In the genomic region with DNA sequence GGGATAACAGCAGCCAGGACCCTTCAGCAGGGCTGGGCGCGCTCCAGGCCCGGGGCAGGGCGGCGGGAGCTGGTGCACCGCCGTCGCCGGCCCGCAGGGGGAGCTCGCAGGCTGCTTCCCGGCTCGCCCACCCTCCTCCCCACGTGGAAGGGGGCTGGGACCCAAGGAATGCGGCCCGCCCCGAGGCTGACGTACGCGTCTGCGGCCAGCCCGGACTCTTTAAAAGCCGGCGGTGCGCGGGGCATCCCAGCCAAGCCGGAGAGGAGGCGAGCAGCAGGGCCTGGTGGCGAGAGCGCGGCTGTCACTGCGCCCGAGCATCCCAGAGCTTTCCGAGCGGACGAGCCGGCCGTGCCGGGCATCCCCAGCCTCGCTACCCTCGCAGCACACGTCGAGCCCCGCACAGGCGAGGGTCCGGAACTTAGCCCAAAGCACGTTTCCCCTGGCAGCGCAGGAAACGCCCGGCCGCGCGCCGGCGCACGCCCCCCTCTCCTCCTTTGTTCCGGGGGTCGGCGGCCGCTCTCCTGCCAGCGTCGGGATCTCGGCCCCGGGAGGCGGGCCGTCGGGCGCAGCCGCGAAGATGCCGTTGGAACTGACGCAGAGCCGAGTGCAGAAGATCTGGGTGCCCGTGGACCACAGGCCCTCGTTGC, we compare ENCODE assay signal across 1 cellular context.
TF ChIP-seq lines count a peak whose summit lies in the region.

A gene (plus strand): TSS at position 249 of the 647 bp plus-strand sequence. CDS start 329 bp downstream, at position 578.

TF ChIP-seq in HepG2, 621 proteins besides CTCF, POLR2A, EP300 and RAD21 (continued from another document and continues in another):
- TF ChIP-seq, protein P1, sequence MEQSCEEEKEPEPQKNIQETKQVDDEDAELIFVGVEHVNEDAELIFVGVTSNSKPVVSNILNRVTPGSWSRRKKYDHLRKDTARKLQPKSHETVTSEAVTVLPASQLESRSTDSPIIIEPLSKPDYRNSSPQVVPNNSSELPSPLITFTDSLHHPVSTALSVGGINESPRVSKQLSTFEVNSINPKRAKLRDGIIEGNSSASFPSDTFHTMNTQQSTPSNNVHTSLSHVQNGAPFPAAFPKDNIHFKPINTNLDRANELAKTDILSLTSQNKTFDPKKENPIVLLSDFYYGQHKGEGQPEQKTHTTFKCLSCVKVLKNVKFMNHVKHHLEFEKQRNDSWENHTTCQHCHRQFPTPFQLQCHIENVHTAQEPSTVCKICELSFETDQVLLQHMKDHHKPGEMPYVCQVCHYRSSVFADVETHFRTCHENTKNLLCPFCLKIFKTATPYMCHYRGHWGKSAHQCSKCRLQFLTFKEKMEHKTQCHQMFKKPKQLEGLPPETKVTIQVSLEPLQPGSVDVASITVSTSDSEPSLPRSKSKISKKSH (CRISPR knock-in tag; IDR thresholded peaks at IDR 0.05; ENCODE audit: borderline replicate concordance) = peak; percentile 89
- TF ChIP-seq HNRNPK (IDR thresholded peaks at IDR 0.05; ENCODE audit: low read depth, low read length, poor library complexity, severe bottlenecking) (peak; percentile 56), SRSF1 (optimal IDR thresholded peaks at IDR 0.05; ENCODE audit: low read depth, low read length) (peak; percentile 77), ZNF547 (CRISPR knock-in tag; IDR thresholded peaks at IDR 0.05) (peak; percentile 94; the same call in 1 of the 2 replicates), FOXA1 (IDR thresholded peaks at IDR 0.05) (no peak), FOXA1 (CRISPR knock-in tag; IDR thresholded peaks at IDR 0.05) (no peak), NR2C2 (CRISPR knock-in tag; IDR thresholded peaks at IDR 0.05; ENCODE audit: borderline replicate concordance) (no peak), ZFP36L1 (CRISPR knock-in tag; IDR thresholded peaks at IDR 0.05) (peak; percentile 94), ZFY (CRISPR knock-in tag; IDR thresholded peaks at IDR 0.05) (peak; percentile 32; the same call in 1 of the 2 replicates), SSRP1 (CRISPR knock-in tag; IDR thresholded peaks at IDR 0.05) (no peak), ZNF616 (CRISPR knock-in tag; IDR thresholded peaks at IDR 0.05; ENCODE audit: low read depth) (peak; percentile 69), ZNF251 (CRISPR knock-in tag; IDR thresholded peaks at IDR 0.05) (no peak), PRMT3 (CRISPR knock-in tag; IDR thresholded peaks at IDR 0.05; ENCODE audit: borderline replicate concordance, low read depth) (no peak; the same call in 1 of the 2 replicates), HOXA3 (CRISPR knock-in tag; IDR thresholded peaks at IDR 0.05) (peak; percentile 71), CEBPB (IDR thresholded peaks at IDR 0.05; ENCODE audit: borderline replicate concordance, low read depth, low read length) (no peak), ARHGAP35 (CRISPR knock-in tag; IDR thresholded peaks at IDR 0.05; ENCODE audit: borderline replicate concordance) (peak; percentile 87; the same call in 1 of the 2 replicates), ZSCAN31 (CRISPR knock-in tag; IDR thresholded peaks at IDR 0.05; ENCODE audit: low read depth) (peak; percentile 3; the same call in 1 of the 2 replicates), ZNF572 (CRISPR knock-in tag; IDR thresholded peaks at IDR 0.05) (0 out of 2 replicates have a peak, but pooled peaks have one; percentile 25), ZNF235 (CRISPR knock-in tag; IDR thresholded peaks at IDR 0.05; ENCODE audit: borderline replicate concordance) (no peak), NR2F2 (IDR thresholded peaks at IDR 0.05; ENCODE audit: borderline replicate concordance, low read depth) (peak; percentile 12; the same call in 1 of the 2 replicates), ZNF749 (CRISPR knock-in tag; IDR thresholded peaks at IDR 0.05; ENCODE audit: borderline replicate concordance) (peak; percentile 96), ZNF672 (CRISPR knock-in tag; IDR thresholded peaks at IDR 0.05) (no peak), MATR3 (CRISPR knock-in tag; IDR thresholded peaks at IDR 0.05) (no peak), TAF1 (CRISPR knock-in tag; IDR thresholded peaks at IDR 0.05) (peak; percentile 60), HNRNPUL1 (IDR thresholded peaks at IDR 0.05; ENCODE audit: low read depth, low read length) (peak; percentile 42; the same call in 1 of the 2 replicates)
- TF ChIP-seq, protein P2, sequence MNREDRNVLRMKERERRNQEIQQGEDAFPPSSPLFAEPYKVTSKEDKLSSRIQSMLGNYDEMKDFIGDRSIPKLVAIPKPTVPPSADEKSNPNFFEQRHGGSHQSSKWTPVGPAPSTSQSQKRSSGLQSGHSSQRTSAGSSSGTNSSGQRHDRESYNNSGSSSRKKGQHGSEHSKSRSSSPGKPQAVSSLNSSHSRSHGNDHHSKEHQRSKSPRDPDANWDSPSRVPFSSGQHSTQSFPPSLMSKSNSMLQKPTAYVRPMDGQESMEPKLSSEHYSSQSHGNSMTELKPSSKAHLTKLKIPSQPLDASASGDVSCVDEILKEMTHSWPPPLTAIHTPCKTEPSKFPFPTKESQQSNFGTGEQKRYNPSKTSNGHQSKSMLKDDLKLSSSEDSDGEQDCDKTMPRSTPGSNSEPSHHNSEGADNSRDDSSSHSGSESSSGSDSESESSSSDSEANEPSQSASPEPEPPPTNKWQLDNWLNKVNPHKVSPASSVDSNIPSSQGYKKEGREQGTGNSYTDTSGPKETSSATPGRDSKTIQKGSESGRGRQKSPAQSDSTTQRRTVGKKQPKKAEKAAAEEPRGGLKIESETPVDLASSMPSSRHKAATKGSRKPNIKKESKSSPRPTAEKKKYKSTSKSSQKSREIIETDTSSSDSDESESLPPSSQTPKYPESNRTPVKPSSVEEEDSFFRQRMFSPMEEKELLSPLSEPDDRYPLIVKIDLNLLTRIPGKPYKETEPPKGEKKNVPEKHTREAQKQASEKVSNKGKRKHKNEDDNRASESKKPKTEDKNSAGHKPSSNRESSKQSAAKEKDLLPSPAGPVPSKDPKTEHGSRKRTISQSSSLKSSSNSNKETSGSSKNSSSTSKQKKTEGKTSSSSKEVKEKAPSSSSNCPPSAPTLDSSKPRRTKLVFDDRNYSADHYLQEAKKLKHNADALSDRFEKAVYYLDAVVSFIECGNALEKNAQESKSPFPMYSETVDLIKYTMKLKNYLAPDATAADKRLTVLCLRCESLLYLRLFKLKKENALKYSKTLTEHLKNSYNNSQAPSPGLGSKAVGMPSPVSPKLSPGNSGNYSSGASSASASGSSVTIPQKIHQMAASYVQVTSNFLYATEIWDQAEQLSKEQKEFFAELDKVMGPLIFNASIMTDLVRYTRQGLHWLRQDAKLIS (CRISPR knock-in tag; IDR thresholded peaks at IDR 0.05) = no peak
- TF ChIP-seq, protein P3, sequence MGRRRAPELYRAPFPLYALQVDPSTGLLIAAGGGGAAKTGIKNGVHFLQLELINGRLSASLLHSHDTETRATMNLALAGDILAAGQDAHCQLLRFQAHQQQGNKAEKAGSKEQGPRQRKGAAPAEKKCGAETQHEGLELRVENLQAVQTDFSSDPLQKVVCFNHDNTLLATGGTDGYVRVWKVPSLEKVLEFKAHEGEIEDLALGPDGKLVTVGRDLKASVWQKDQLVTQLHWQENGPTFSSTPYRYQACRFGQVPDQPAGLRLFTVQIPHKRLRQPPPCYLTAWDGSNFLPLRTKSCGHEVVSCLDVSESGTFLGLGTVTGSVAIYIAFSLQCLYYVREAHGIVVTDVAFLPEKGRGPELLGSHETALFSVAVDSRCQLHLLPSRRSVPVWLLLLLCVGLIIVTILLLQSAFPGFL (CRISPR knock-in tag; IDR thresholded peaks at IDR 0.05) = no peak
- TF ChIP-seq, protein P4, sequence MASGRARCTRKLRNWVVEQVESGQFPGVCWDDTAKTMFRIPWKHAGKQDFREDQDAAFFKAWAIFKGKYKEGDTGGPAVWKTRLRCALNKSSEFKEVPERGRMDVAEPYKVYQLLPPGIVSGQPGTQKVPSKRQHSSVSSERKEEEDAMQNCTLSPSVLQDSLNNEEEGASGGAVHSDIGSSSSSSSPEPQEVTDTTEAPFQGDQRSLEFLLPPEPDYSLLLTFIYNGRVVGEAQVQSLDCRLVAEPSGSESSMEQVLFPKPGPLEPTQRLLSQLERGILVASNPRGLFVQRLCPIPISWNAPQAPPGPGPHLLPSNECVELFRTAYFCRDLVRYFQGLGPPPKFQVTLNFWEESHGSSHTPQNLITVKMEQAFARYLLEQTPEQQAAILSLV (CRISPR knock-in tag; IDR thresholded peaks at IDR 0.05; ENCODE audit: borderline replicate concordance) = peak; percentile 83
- TF ChIP-seq, protein P5, sequence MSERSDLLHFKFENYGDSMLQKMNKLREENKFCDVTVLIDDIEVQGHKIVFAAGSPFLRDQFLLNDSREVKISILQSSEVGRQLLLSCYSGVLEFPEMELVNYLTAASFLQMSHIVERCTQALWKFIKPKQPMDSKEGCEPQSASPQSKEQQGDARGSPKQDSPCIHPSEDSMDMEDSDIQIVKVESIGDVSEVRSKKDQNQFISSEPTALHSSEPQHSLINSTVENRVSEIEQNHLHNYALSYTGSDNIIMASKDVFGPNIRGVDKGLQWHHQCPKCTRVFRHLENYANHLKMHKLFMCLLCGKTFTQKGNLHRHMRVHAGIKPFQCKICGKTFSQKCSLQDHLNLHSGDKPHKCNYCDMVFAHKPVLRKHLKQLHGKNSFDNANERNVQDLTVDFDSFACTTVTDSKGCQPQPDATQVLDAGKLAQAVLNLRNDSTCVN (CRISPR knock-in tag; IDR thresholded peaks at IDR 0.05; ENCODE audit: borderline replicate concordance) = peak; percentile 40; the same call in 1 of the 2 replicates
- TF ChIP-seq, protein P6, sequence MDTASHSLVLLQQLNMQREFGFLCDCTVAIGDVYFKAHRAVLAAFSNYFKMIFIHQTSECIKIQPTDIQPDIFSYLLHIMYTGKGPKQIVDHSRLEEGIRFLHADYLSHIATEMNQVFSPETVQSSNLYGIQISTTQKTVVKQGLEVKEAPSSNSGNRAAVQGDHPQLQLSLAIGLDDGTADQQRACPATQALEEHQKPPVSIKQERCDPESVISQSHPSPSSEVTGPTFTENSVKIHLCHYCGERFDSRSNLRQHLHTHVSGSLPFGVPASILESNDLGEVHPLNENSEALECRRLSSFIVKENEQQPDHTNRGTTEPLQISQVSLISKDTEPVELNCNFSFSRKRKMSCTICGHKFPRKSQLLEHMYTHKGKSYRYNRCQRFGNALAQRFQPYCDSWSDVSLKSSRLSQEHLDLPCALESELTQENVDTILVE (CRISPR knock-in tag; IDR thresholded peaks at IDR 0.05) = peak; percentile 37; the same call in 1 of the 2 replicates
- TF ChIP-seq, protein P7, sequence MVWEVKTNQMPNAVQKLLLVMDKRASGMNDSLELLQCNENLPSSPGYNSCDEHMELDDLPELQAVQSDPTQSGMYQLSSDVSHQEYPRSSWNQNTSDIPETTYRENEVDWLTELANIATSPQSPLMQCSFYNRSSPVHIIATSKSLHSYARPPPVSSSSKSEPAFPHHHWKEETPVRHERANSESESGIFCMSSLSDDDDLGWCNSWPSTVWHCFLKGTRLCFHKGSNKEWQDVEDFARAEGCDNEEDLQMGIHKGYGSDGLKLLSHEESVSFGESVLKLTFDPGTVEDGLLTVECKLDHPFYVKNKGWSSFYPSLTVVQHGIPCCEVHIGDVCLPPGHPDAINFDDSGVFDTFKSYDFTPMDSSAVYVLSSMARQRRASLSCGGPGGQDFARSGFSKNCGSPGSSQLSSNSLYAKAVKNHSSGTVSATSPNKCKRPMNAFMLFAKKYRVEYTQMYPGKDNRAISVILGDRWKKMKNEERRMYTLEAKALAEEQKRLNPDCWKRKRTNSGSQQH (CRISPR knock-in tag; IDR thresholded peaks at IDR 0.05; ENCODE audit: low read depth) = peak; percentile 29; the same call in 1 of the 2 replicates
- TF ChIP-seq, protein P8, sequence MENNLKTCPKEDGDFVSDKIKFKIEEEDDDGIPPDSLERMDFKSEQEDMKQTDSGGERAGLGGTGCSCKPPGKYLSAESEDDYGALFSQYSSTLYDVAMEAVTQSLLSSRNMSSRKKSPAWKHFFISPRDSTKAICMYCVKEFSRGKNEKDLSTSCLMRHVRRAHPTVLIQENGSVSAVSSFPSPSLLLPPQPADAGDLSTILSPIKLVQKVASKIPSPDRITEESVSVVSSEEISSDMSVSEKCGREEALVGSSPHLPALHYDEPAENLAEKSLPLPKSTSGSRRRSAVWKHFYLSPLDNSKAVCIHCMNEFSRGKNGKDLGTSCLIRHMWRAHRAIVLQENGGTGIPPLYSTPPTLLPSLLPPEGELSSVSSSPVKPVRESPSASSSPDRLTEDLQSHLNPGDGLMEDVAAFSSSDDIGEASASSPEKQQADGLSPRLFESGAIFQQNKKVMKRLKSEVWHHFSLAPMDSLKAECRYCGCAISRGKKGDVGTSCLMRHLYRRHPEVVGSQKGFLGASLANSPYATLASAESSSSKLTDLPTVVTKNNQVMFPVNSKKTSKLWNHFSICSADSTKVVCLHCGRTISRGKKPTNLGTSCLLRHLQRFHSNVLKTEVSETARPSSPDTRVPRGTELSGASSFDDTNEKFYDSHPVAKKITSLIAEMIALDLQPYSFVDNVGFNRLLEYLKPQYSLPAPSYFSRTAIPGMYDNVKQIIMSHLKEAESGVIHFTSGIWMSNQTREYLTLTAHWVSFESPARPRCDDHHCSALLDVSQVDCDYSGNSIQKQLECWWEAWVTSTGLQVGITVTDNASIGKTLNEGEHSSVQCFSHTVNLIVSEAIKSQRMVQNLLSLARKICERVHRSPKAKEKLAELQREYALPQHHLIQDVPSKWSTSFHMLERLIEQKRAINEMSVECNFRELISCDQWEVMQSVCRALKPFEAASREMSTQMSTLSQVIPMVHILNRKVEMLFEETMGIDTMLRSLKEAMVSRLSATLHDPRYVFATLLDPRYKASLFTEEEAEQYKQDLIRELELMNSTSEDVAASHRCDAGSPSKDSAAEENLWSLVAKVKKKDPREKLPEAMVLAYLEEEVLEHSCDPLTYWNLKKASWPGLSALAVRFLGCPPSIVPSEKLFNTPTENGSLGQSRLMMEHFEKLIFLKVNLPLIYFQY (CRISPR knock-in tag; IDR thresholded peaks at IDR 0.05; ENCODE audit: borderline replicate concordance) = peak; percentile 46; the same call in 1 of the 2 replicates
- TF ChIP-seq, protein P9, sequence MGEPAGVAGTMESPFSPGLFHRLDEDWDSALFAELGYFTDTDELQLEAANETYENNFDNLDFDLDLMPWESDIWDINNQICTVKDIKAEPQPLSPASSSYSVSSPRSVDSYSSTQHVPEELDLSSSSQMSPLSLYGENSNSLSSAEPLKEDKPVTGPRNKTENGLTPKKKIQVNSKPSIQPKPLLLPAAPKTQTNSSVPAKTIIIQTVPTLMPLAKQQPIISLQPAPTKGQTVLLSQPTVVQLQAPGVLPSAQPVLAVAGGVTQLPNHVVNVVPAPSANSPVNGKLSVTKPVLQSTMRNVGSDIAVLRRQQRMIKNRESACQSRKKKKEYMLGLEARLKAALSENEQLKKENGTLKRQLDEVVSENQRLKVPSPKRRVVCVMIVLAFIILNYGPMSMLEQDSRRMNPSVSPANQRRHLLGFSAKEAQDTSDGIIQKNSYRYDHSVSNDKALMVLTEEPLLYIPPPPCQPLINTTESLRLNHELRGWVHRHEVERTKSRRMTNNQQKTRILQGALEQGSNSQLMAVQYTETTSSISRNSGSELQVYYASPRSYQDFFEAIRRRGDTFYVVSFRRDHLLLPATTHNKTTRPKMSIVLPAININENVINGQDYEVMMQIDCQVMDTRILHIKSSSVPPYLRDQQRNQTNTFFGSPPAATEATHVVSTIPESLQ (CRISPR knock-in tag; conservative IDR thresholded peaks at IDR 0.05) = no peak
- TF ChIP-seq, protein P10, sequence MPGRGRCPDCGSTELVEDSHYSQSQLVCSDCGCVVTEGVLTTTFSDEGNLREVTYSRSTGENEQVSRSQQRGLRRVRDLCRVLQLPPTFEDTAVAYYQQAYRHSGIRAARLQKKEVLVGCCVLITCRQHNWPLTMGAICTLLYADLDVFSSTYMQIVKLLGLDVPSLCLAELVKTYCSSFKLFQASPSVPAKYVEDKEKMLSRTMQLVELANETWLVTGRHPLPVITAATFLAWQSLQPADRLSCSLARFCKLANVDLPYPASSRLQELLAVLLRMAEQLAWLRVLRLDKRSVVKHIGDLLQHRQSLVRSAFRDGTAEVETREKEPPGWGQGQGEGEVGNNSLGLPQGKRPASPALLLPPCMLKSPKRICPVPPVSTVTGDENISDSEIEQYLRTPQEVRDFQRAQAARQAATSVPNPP (CRISPR knock-in tag; IDR thresholded peaks at IDR 0.05) = peak; percentile 72; the same call in 1 of the 2 replicates
